8 cellular contexts compared by ENCODE assay signal in genomic region chr20:4795394-4795793, GRCh38.
DNase-seq lines count a peak whose midpoint lies in the region; ATAC-seq and TF ChIP-seq lines count a peak whose summit lies in the region.

No MANE protein-coding gene starts in this region.

- no peak overlapping the region for H3K4me3 ChIP-seq in cardiac fibroblast (replicated peaks in 1 of 2; ENCODE audit: low read depth in 2 of 2, low read length in 2 of 2)

- ATAC-seq in HG02759 (IDR thresholded peaks at IDR 0.05; ENCODE audit: unreplicated experiment), result peak; percentile 81
- no peak for ATAC-seq in HG03439 (IDR thresholded peaks at IDR 0.05; ENCODE audit: unreplicated experiment)

- TF ChIP-seq CTCF in cardiac fibroblast (IDR thresholded peaks at IDR 0.05; ENCODE audit: low read depth, low read length), result no peak

- DNase-seq in GM03348 (ENCODE audit: low spot score), result peak; percentile 86
- DNase-seq in RKO (ENCODE audit: low spot score), result peak; percentile 72
- DNase-seq in cardiac fibroblast (ENCODE audit: low read depth in 2 of 2), result peak; percentile 42 to 83
- DNase-seq in stimulated activated CD4-positive, alpha-beta T cell treated with anti-CD3 and anti-CD28 coated beads, Interleukin-2, amount 100 ng/mL, for 4 hours (ENCODE audit: low read depth), result peak; percentile 44
- no peak for DNase-seq in GM19240 (ENCODE audit: insufficient read length, low spot score)
- no peak for DNase-seq in D341Med (ENCODE audit: low spot score)

Comparison
In these comparisons a context has a peak if more than half of its experiments do, and no peak if none do; other contexts are left out.
1. DNase-seq: peak in GM03348 (single experiment), RKO (single experiment), cardiac fibroblast (2 of 2) and stimulated activated CD4-positive, alpha-beta T cell treated with anti-CD3 and anti-CD28 coated beads, Interleukin-2, amount 100 ng/mL, for 4 hours (single experiment); none in GM19240 (single experiment) and D341Med (single experiment).